9 cellular contexts compared by ENCODE assay signal in genomic region chr2:102418421-102418961, GRCh38. TPM values are rescaled to one million over a fixed set of nuclear protein-coding genes. Genes with fewer than 3 reads are reported as not detected.
DNase-seq lines count a peak whose midpoint lies in the region; ATAC-seq and TF ChIP-seq lines count a peak whose summit lies in the region.
"Had no signal": no experiment of that assay in that cellular context is flagged by ENCODE, and none has a peak within 500 bp of the region (broad histone marks: within the 10 kb centered on the region; RNA-seq: fewer than 3 reads in every experiment).

No MANE protein-coding gene starts in this region.

- peak overlapping the region; percentile 94 for H3K27ac Mint-ChIP-seq in activated CD4-positive, alpha-beta T cell treated with anti-CD3 and anti-CD28 coated beads, Interleukin-2, amount 10 ng/mL, durations not matched to agents 24 days and 14 days
- peak overlapping the region; percentile 97 for H3K27ac Mint-ChIP-seq in T-helper 1 cell treated with Interleukin-12 subunit alpha and Interleukin-12 subunit beta and Interleukin-4 antibody, amounts not matched to agents 30 μg/mL and 1 μg/mL, for 36 hours
- H3K27ac Mint-ChIP-seq in stimulated activated memory B cell treated with anti-CD40 and anti-IgM and Interleukin-4, amounts not matched to agents 10 μg/mL and 1 μg/mL and 100 μg/mL, for 72 hours: no peak overlapping the region

- peaks cover 18% of the 10 kb centered on the region for H3K9me3 Mint-ChIP-seq in activated CD4-positive, alpha-beta T cell treated with anti-CD3 and anti-CD28 coated beads, Interleukin-2, amount 10 ng/mL, durations not matched to agents 24 days and 14 days
- H3K9me3 Mint-ChIP-seq in T-helper 1 cell treated with Interleukin-12 subunit alpha and Interleukin-12 subunit beta and Interleukin-4 antibody, amounts not matched to agents 30 μg/mL and 1 μg/mL, for 36 hours: peaks cover 15% of the 10 kb centered on the region
- H3K9me3 Mint-ChIP-seq in stimulated activated memory B cell treated with anti-CD40 and anti-IgM and Interleukin-4, amounts not matched to agents 10 μg/mL and 1 μg/mL and 100 μg/mL, for 72 hours: no peaks in the 10 kb centered on the region

- ATAC-seq in HG03095 (IDR thresholded peaks at IDR 0.05; ENCODE audit: unreplicated experiment): peak; percentile 91
- peak; percentile 41 for ATAC-seq in stimulated activated memory B cell treated with anti-CD40 and anti-IgM and Interleukin-4, amounts not matched to agents 10 μg/mL and 1 μg/mL and 100 μg/mL, for 72 hours
- ATAC-seq: A549 had no signal

- no peak overlapping the region for H3K27ac ChIP-seq in dorsolateral prefrontal cortex
- H3K27ac ChIP-seq: A549 had no signal

- H3K4me3 ChIP-seq in dorsolateral prefrontal cortex: no peak overlapping the region
- H3K4me3 ChIP-seq: A549 had no signal

- intact Hi-C loops in activated CD4-positive, alpha-beta T cell treated with anti-CD3 and anti-CD28 coated beads, Interleukin-2, amount 10 ng/mL, durations not matched to agents 24 days and 14 days (cut with micrococcal nuclease): loop anchor here (1.0 to 5.0 kb wide), 5 partner anchors 11 to 336 kb away; no protein-coding TSS in a partner anchor
- intact Hi-C loops in dorsolateral prefrontal cortex (cut with DNase I): no loop called here

- H3K36me3 Mint-ChIP-seq in activated CD4-positive, alpha-beta T cell treated with anti-CD3 and anti-CD28 coated beads, Interleukin-2, amount 10 ng/mL, durations not matched to agents 24 days and 14 days (ENCODE audit: low read depth): peaks cover 53% of the 10 kb centered on the region
- peaks cover 57% of the 10 kb centered on the region for H3K36me3 Mint-ChIP-seq in T-helper 1 cell treated with Interleukin-12 subunit alpha and Interleukin-12 subunit beta and Interleukin-4 antibody, amounts not matched to agents 30 μg/mL and 1 μg/mL, for 36 hours (ENCODE audit: low read depth)
- no peaks in the 10 kb centered on the region for H3K36me3 Mint-ChIP-seq in stimulated activated memory B cell treated with anti-CD40 and anti-IgM and Interleukin-4, amounts not matched to agents 10 μg/mL and 1 μg/mL and 100 μg/mL, for 72 hours

- H3K4me1 Mint-ChIP-seq in activated CD4-positive, alpha-beta T cell treated with anti-CD3 and anti-CD28 coated beads, Interleukin-2, amount 10 ng/mL, durations not matched to agents 24 days and 14 days: peaks cover 69% of the 10 kb centered on the region
- peaks cover 64% of the 10 kb centered on the region for H3K4me1 Mint-ChIP-seq in T-helper 1 cell treated with Interleukin-12 subunit alpha and Interleukin-12 subunit beta and Interleukin-4 antibody, amounts not matched to agents 30 μg/mL and 1 μg/mL, for 36 hours (ENCODE audit: low read depth)
- H3K4me1 Mint-ChIP-seq in stimulated activated memory B cell treated with anti-CD40 and anti-IgM and Interleukin-4, amounts not matched to agents 10 μg/mL and 1 μg/mL and 100 μg/mL, for 72 hours: peaks cover 25% of the 10 kb centered on the region

- H3K27me3 ChIP-seq in dorsolateral prefrontal cortex: peaks cover 0 to 16% (median 0%) of the 10 kb centered on the region in 45 donors

- peak; percentile 79 for DNase-seq in activated CD4-positive, alpha-beta T cell treated with anti-CD3 and anti-CD28 coated beads, Interleukin-2, amount 10 ng/mL, durations not matched to agents 24 days and 14 days
- DNase-seq in activated CD4-positive, alpha-beta T cell treated with anti-CD3 and anti-CD28 coated beads for 48 hours: no peak
- DNase-seq in COLO829 (ENCODE audit: low spot score) (no peak), dorsolateral prefrontal cortex (no peak), activated gamma-delta T cell (lab: John Stamatoyannopoulos, UW) (no peak)

- no peaks in the 10 kb centered on the region for H3K27me3 Mint-ChIP-seq in activated CD4-positive, alpha-beta T cell treated with anti-CD3 and anti-CD28 coated beads, Interleukin-2, amount 10 ng/mL, durations not matched to agents 24 days and 14 days
- no peaks in the 10 kb centered on the region for H3K27me3 Mint-ChIP-seq in T-helper 1 cell treated with Interleukin-12 subunit alpha and Interleukin-12 subunit beta and Interleukin-4 antibody, amounts not matched to agents 30 μg/mL and 1 μg/mL, for 36 hours (ENCODE audit: low read depth)
- H3K27me3 Mint-ChIP-seq in stimulated activated memory B cell treated with anti-CD40 and anti-IgM and Interleukin-4, amounts not matched to agents 10 μg/mL and 1 μg/mL and 100 μg/mL, for 72 hours: no peaks in the 10 kb centered on the region

- no peak for TF ChIP-seq CTCF in dorsolateral prefrontal cortex (IDR thresholded peaks at IDR 0.05 in 54 of 56, conservative IDR thresholded peaks at IDR 0.05 in 2 of 56; ENCODE audit: low read depth in 1 of 56, partially characterized antibody in 56 of 56)

- H3K4me3 Mint-ChIP-seq in activated CD4-positive, alpha-beta T cell treated with anti-CD3 and anti-CD28 coated beads, Interleukin-2, amount 10 ng/mL, durations not matched to agents 24 days and 14 days: peak overlapping the region; percentile 86
- H3K4me3 Mint-ChIP-seq in T-helper 1 cell treated with Interleukin-12 subunit alpha and Interleukin-12 subunit beta and Interleukin-4 antibody, amounts not matched to agents 30 μg/mL and 1 μg/mL, for 36 hours: peak overlapping the region; percentile 79
- H3K4me3 Mint-ChIP-seq in stimulated activated memory B cell treated with anti-CD40 and anti-IgM and Interleukin-4, amounts not matched to agents 10 μg/mL and 1 μg/mL and 100 μg/mL, for 72 hours: no peak overlapping the region

RNA-seq across cellular contexts. Expression of gene IL18RAP, which starts 4.5 kb away (rescaled TPM):
- 15.0 and 16.9 TPM in 2 replicates for total RNA-seq in activated CD4-positive, alpha-beta T cell treated with anti-CD3 and anti-CD28 coated beads, Interleukin-2, amount 10 ng/mL, durations not matched to agents 24 days and 14 days
- total RNA-seq in dorsolateral prefrontal cortex: 1 to 10 TPM in 27 of 120 experiments, under 1 TPM in 47, not detected in 46; 0.19 to 4.2 (median 0.77) TPM

RNA-seq across cellular contexts. Expression of gene SLC9A4, which starts 54.5 kb away (rescaled TPM):
- total RNA-seq in activated CD4-positive, alpha-beta T cell treated with anti-CD3 and anti-CD28 coated beads, Interleukin-2, amount 10 ng/mL, durations not matched to agents 24 days and 14 days: 0.07 and 0.12 TPM in 2 replicates
- total RNA-seq in dorsolateral prefrontal cortex: 1 to 10 TPM in 1 of 120 experiments, under 1 TPM in 114, not detected in 5; 0.07 to 1.2 (median 0.36) TPM
